Comparison of ENCODE assay signal across 10 cellular contexts in genomic region chr6:40586369-40586768, GRCh38. TPM values are rescaled to one million over a fixed set of nuclear protein-coding genes. Genes with fewer than 3 reads are reported as not detected.
DNase-seq lines count a peak whose midpoint lies in the region; ATAC-seq and TF ChIP-seq lines count a peak whose summit lies in the region.
"Had no signal": no experiment of that assay in that cellular context is flagged by ENCODE, and none has a peak within 500 bp of the region (broad histone marks: within the 10 kb centered on the region; RNA-seq: fewer than 3 reads in every experiment).

No MANE protein-coding gene starts in this region.

- H3K4me1 ChIP-seq in HUES64 (ENCODE audit: insufficient read depth, low read length) = peaks cover 21% of the 10 kb centered on the region
- H3K4me1 ChIP-seq in effector memory CD4-positive, alpha-beta T cell (ENCODE audit: control insufficient read depth, insufficient read depth, low read length, poor library complexity, severe bottlenecking) = no peaks in the 10 kb centered on the region

- H3K36me3 ChIP-seq in HUES64 (ENCODE audit: insufficient read depth, low read length) = no peaks in the 10 kb centered on the region
- no peaks in the 10 kb centered on the region for H3K36me3 ChIP-seq in effector memory CD4-positive, alpha-beta T cell (ENCODE audit: control insufficient read depth, insufficient read depth, low read length)
- H3K36me3 ChIP-seq: right lobe of liver had no signal

- no peak for ATAC-seq in HG03432 (IDR thresholded peaks at IDR 0.05; ENCODE audit: unreplicated experiment)
- ATAC-seq in HG02970 (IDR thresholded peaks at IDR 0.05; ENCODE audit: low FRiP score, unreplicated experiment) = no peak
- ATAC-seq: activated naive CD4-positive, alpha-beta T cell treated with anti-CD3 and anti-CD28 coated beads, Interleukin-2, amount 50 U/mL, for 72 hours; right lobe of liver had no signal

- peaks cover 67% of the 10 kb centered on the region for H3K27me3 Mint-ChIP-seq in progenitor cell of endocrine pancreas

- H3K27ac ChIP-seq in HUES64 (ENCODE audit: low read depth, low read length) = no peak overlapping the region
- H3K27ac ChIP-seq in effector memory CD4-positive, alpha-beta T cell (ENCODE audit: insufficient read depth, low read length, poor library complexity, severe bottlenecking) = no peak overlapping the region
- H3K27ac ChIP-seq: right lobe of liver had no signal

- H3K27ac Mint-ChIP-seq in progenitor cell of endocrine pancreas = no peak overlapping the region
- H3K27ac Mint-ChIP-seq: activated naive CD4-positive, alpha-beta T cell treated with anti-CD3 and anti-CD28 coated beads, Interleukin-2, amount 50 U/mL, for 72 hours had no signal

- H3K27me3 ChIP-seq in HUES64 (ENCODE audit: insufficient read depth, low read length) = peaks cover 48% of the 10 kb centered on the region
- H3K27me3 ChIP-seq in effector memory CD4-positive, alpha-beta T cell (replicated peaks; ENCODE audit: control insufficient read depth, insufficient read depth, low read length, poor library complexity, severe bottlenecking) = peaks cover 8% of the 10 kb centered on the region

- no peaks in the 10 kb centered on the region for H3K9me3 Mint-ChIP-seq in progenitor cell of endocrine pancreas (ENCODE audit: low read depth)
- H3K9me3 Mint-ChIP-seq: activated naive CD4-positive, alpha-beta T cell treated with anti-CD3 and anti-CD28 coated beads, Interleukin-2, amount 50 U/mL, for 72 hours had no signal

- TF ChIP-seq CTCF in progenitor cell of endocrine pancreas (IDR thresholded peaks at IDR 0.05; ENCODE audit: unreplicated experiment) = no peak

- H3K4me3 ChIP-seq in HUES64 (ENCODE audit: low read length) = peak overlapping the region; percentile 75
- H3K4me3 ChIP-seq in effector memory CD4-positive, alpha-beta T cell (ENCODE audit: insufficient read depth, low read depth, low read length, poor library complexity, severe bottlenecking) = peak overlapping the region; percentile 51

- H3K9me3 ChIP-seq in HUES64 (ENCODE audit: insufficient read depth, low read depth, low read length) = no peaks in the 10 kb centered on the region
- H3K9me3 ChIP-seq in effector memory CD4-positive, alpha-beta T cell (ENCODE audit: control insufficient read depth, low read length) = no peaks in the 10 kb centered on the region
- H3K9me3 ChIP-seq: right lobe of liver had no signal

- no peak overlapping the region for H3K9ac ChIP-seq in HUES64 (ENCODE audit: low read depth, low read length)

- H3K4me1 Mint-ChIP-seq in progenitor cell of endocrine pancreas (ENCODE audit: low read depth) = peaks cover 13% of the 10 kb centered on the region

- peak overlapping the region; percentile 61 for H3K4me3 Mint-ChIP-seq in progenitor cell of endocrine pancreas (ENCODE audit: low read depth)

- H3K36me3 Mint-ChIP-seq in progenitor cell of endocrine pancreas (ENCODE audit: insufficient read depth) = no peaks in the 10 kb centered on the region
- H3K36me3 Mint-ChIP-seq: activated naive CD4-positive, alpha-beta T cell treated with anti-CD3 and anti-CD28 coated beads, Interleukin-2, amount 50 U/mL, for 72 hours had no signal

- DNase-seq in NCI-H146 (lab: John Stamatoyannopoulos, UW) (peak; percentile 30), NCI-H146 treated with DMSO at 0.1 percent for 48 hours (lab: John Stamatoyannopoulos, UW; ENCODE audit: unreplicated experiment) (no peak), progenitor cell of endocrine pancreas (ENCODE audit: low spot score, unreplicated experiment) (no peak)
- no peak for DNase-seq in effector memory CD4-positive, alpha-beta T cell
- no peak for DNase-seq in activated CD4-positive, alpha-beta T cell treated with anti-CD3 and anti-CD28 coated beads, Interleukin-2, amount 50 U/mL, for 48 hours
- DNase-seq: right lobe of liver had no signal

- 12% methylated on average over 13 of the region's 15 CpGs for WGBS in HUES64

RNA-seq across cellular contexts. Expression of gene LRFN2, which starts 0.8 kb away (rescaled TPM):
- 0.15 TPM for polyA plus RNA-seq in HUES64 (2013, experiment 1 of 2)
- 0.32 TPM for polyA plus RNA-seq in HUES64 (2013, experiment 2 of 2)
- 0.14 and 0.18 TPM in 2 replicates for total RNA-seq in progenitor cell of endocrine pancreas
- total RNA-seq: activated naive CD4-positive, alpha-beta T cell treated with anti-CD3 and anti-CD28 coated beads, Interleukin-2, amount 50 U/mL, for 72 hours had no signal
